Comparison of ENCODE assay signal across 12 cellular contexts in the genomic region with DNA sequence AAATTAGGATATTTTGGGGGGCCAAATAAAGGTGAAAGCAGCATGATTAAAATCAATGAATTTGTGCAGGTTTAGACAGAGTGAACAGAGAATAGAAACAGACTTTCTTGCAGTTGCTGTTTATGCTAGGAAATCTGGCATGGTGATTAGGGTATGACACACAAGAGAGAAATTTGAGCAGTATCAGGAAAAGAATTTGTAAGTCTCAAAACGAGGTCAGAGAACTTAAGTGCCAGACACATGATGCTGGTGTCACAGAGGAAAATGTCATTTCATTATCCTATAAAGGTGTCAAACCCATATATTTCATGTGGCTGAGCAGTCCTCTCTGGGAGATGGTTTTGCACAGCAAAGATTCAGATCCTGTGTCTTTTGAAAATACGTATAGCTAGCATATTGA. TPM values are rescaled to one million over a fixed set of nuclear protein-coding genes. Genes with fewer than 3 reads are reported as not detected.
DNase-seq lines count a peak whose midpoint lies in the region; ATAC-seq and TF ChIP-seq lines count a peak whose summit lies in the region.
"Had no signal": no experiment of that assay in that cellular context is flagged by ENCODE, and none has a peak within 500 bp of the region (broad histone marks: within the 10 kb centered on the region; RNA-seq: fewer than 3 reads in every experiment).

No MANE protein-coding gene starts in this region.

- H3K27ac ChIP-seq in ascending aorta (peak overlapping the region; percentile 55 to 74), tibial artery (peak overlapping the region; percentile 59 to 64)

- intact Hi-C loops in ascending aorta (cut with DNase I), result loop anchor here (5.0 kb wide), 1 partner anchor 351 kb away; a partner anchor contains a TSS
- intact Hi-C loops in left ventricle myocardium superior (cut with micrococcal nuclease), result no loop called here
- intact Hi-C loops in tibial artery (cut with DNase I; ENCODE audit: low total_unique reads), result no loop called here

- no peak for DNase-seq in activated CD8-positive, alpha-beta memory T cell treated with anti-CD3 and anti-CD28 coated beads, Interleukin-2, amount 10 ng/mL, durations not matched to agents 7 days and 5 days
- DNase-seq in activated CD8-positive, alpha-beta memory T cell treated with anti-CD3 and anti-CD28 coated beads for 24 hours, result no peak
- DNase-seq in ascending aorta (ENCODE audit: low spot score in 2 of 2) (no peak), left ventricle myocardium superior (no peak), tibial artery (no peak)
- no peak for DNase-seq in stimulated activated naive CD4-positive, alpha-beta T cell (lab: John Stamatoyannopoulos, UW)
- DNase-seq in stimulated activated CD8-positive, alpha-beta memory T cell treated with anti-CD3 and anti-CD28 coated beads, Interleukin-4, amount 100 ng/mL, for 48 hours, result no peak
- no peak for DNase-seq in effector CD4-positive, alpha-beta T cell
- DNase-seq: 8988T, NCI-H1436 treated with DMSO at 0.1 percent for 48 hours, ovary, SHP77 treated with DMSO at 0.1 percent for 48 hours had no signal

- peaks cover 35% of the 10 kb centered on the region for H3K27me3 Mint-ChIP-seq in activated CD8-positive, alpha-beta memory T cell treated with anti-CD3 and anti-CD28 coated beads, Interleukin-2, amount 10 ng/mL, durations not matched to agents 7 days and 5 days

- H3K9me3 Mint-ChIP-seq in activated CD8-positive, alpha-beta memory T cell treated with anti-CD3 and anti-CD28 coated beads, Interleukin-2, amount 10 ng/mL, durations not matched to agents 7 days and 5 days (ENCODE audit: low read depth), result peaks cover 2% of the 10 kb centered on the region

- peaks cover 22% of the 10 kb centered on the region for H3K4me1 Mint-ChIP-seq in activated CD8-positive, alpha-beta memory T cell treated with anti-CD3 and anti-CD28 coated beads, Interleukin-2, amount 10 ng/mL, durations not matched to agents 7 days and 5 days

- H3K9me3 ChIP-seq in ascending aorta (no peaks in the 10 kb centered on the region), tibial artery (peaks cover 0 to 5% (median 0%) of the 10 kb centered on the region in 3 donors)

- peak overlapping the region; percentile 51 for H3K4me3 Mint-ChIP-seq in activated CD8-positive, alpha-beta memory T cell treated with anti-CD3 and anti-CD28 coated beads, Interleukin-2, amount 10 ng/mL, durations not matched to agents 7 days and 5 days

- H3K4me3 ChIP-seq in ascending aorta (no peak overlapping the region), tibial artery (no peak overlapping the region)
- H3K4me3 ChIP-seq: ovary had no signal

- H3K36me3 ChIP-seq in ascending aorta (no peaks in the 10 kb centered on the region), tibial artery (no peaks in the 10 kb centered on the region)
- H3K36me3 ChIP-seq: ovary had no signal

- TF ChIP-seq CTCF in ascending aorta (IDR thresholded peaks at IDR 0.05), result no peak
- no peak for TF ChIP-seq CTCF in tibial artery (IDR thresholded peaks at IDR 0.05)

- no peak for ATAC-seq in activated CD8-positive, alpha-beta memory T cell treated with anti-CD3 and anti-CD28 coated beads, Interleukin-2, amount 10 ng/mL, durations not matched to agents 7 days and 5 days
- ATAC-seq in left ventricle myocardium superior, result peak; percentile 85

- peaks cover 26% of the 10 kb centered on the region for H3K36me3 Mint-ChIP-seq in activated CD8-positive, alpha-beta memory T cell treated with anti-CD3 and anti-CD28 coated beads, Interleukin-2, amount 10 ng/mL, durations not matched to agents 7 days and 5 days

- peaks cover 4 to 16% of the 10 kb centered on the region in 2 donors for H3K4me1 ChIP-seq in ascending aorta
- peaks cover 0 to 40% (median 15%) of the 10 kb centered on the region in 4 donors for H3K4me1 ChIP-seq in tibial artery

- H3K27me3 ChIP-seq in ascending aorta (no peaks in the 10 kb centered on the region), tibial artery (no peaks in the 10 kb centered on the region)
- H3K27me3 ChIP-seq: ovary had no signal

- CTCF ChIA-PET in activated CD8-positive, alpha-beta memory T cell treated with anti-CD3 and anti-CD28 coated beads, Interleukin-2, amount 10 ng/mL, durations not matched to agents 7 days and 5 days (lab: Charles Lee), result interaction anchor here (1.2 kb wide), 1 partner anchor 10 kb away, joined by 3 read pairs; no protein-coding TSS in a partner anchor

- peak overlapping the region; percentile 80 for H3K27ac Mint-ChIP-seq in activated CD8-positive, alpha-beta memory T cell treated with anti-CD3 and anti-CD28 coated beads, Interleukin-2, amount 10 ng/mL, durations not matched to agents 7 days and 5 days

RNA-seq across cellular contexts. Expression of a gene that starts 15.7 kb away (rescaled TPM):
- total RNA-seq in activated CD8-positive, alpha-beta memory T cell treated with anti-CD3 and anti-CD28 coated beads, Interleukin-2, amount 10 ng/mL, durations not matched to agents 7 days and 5 days, result under 1 TPM; 0.09 to 0.23 TPM
- total RNA-seq in ascending aorta, result 4.2 TPM
- total RNA-seq in left ventricle myocardium superior, result 0.59 TPM

RNA-seq across cellular contexts. Expression of a gene that starts 54.3 kb away (rescaled TPM):
- under 1 TPM in 1 of 2 experiments, not detected in 1; 0.12 TPM for total RNA-seq in activated CD8-positive, alpha-beta memory T cell treated with anti-CD3 and anti-CD28 coated beads, Interleukin-2, amount 10 ng/mL, durations not matched to agents 7 days and 5 days
- total RNA-seq in ascending aorta, result not detected
- total RNA-seq in left ventricle myocardium superior, result not detected
- total RNA-seq: ovary had no signal
